17 cellular contexts compared by ENCODE assay signal in the genomic region with DNA sequence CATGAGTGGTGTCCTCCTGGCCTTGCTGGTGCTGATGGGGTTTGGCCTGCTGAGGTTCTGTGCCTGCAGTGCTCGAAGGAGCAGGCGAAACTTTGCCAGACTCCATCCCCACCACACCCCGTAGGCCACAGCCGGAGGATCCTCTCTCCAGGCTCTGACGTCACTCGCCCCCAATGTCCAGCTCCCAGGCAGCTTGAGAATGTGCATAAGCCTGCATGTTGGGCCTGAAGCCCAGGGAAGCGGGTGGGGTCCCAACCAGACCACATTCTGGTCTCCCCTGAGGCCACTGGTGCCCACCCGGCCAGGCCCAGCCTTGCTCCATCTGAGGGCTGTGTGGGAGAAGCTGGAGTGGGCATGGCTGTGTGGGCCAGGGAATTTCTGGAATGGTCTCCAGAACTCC.
DNase-seq lines count a peak whose midpoint lies in the region; ATAC-seq, FAIRE-seq and TF ChIP-seq lines count a peak whose summit lies in the region.
"Had no signal": no experiment of that assay in that cellular context is flagged by ENCODE, and none has a peak within 500 bp of the region (broad histone marks: within the 10 kb centered on the region; RNA-seq: fewer than 3 reads in every experiment).

No MANE protein-coding gene starts in this region.

- H3K27ac ChIP-seq in colonic mucosa (no peak overlapping the region), sigmoid colon (peak overlapping the region; percentile 39 to 82 (median 62))
- H3K27ac ChIP-seq: BLaER1 treated with 17β-estradiol and CSF1 and Interleukin-3, amounts not matched to agents 10 nM and 100 nM; gastrocnemius medialis; tibial nerve had no signal

- H3K4me3 ChIP-seq in H7 (ENCODE audit: insufficient read depth, low read depth, low read length) (no peak overlapping the region), colonic mucosa (no peak overlapping the region), sigmoid colon (no peak overlapping the region)
- H3K4me3 ChIP-seq: BLaER1 treated with 17β-estradiol and CSF1 and Interleukin-3, amounts not matched to agents 10 nM and 100 nM; gastrocnemius medialis; tibial nerve had no signal

- intact Hi-C loops in colonic mucosa (cut with DNase I) (no loop called here), left ventricle myocardium superior (cut with micrococcal nuclease) (no loop called here), sigmoid colon (cut with DNase I) (no loop called here)

- no peaks in the 10 kb centered on the region for H3K36me3 ChIP-seq in H7 (replicated peaks; ENCODE audit: control insufficient read depth, insufficient read depth, low read length)
- H3K36me3 ChIP-seq in colonic mucosa = no peaks in the 10 kb centered on the region
- no peaks in the 10 kb centered on the region for H3K36me3 ChIP-seq in sigmoid colon
- H3K36me3 ChIP-seq: BLaER1 treated with 17β-estradiol and CSF1 and Interleukin-3, amounts not matched to agents 10 nM and 100 nM; gastrocnemius medialis; tibial nerve had no signal

- H3K9ac ChIP-seq in colonic mucosa (ENCODE audit: low read depth in 2 of 2, low read length in 2 of 2) = peak overlapping the region in 1 of 2 donors; percentile 35
- H3K9ac ChIP-seq: BLaER1 treated with 17β-estradiol and CSF1 and Interleukin-3, amounts not matched to agents 10 nM and 100 nM had no signal

- TF ChIP-seq CTCF in colonic mucosa (IDR thresholded peaks at IDR 0.05) = no peak
- TF ChIP-seq CTCF in sigmoid colon (IDR thresholded peaks at IDR 0.05) = no peak

- H3K4me1 ChIP-seq in colonic mucosa (no peaks in the 10 kb centered on the region), sigmoid colon (peaks cover 0 to 39% (median 34%) of the 10 kb centered on the region in 4 donors)
- H3K4me1 ChIP-seq: BLaER1 treated with 17β-estradiol and CSF1 and Interleukin-3, amounts not matched to agents 10 nM and 100 nM had no signal

- FAIRE-seq in HTR-8/SVneo (lab: Jason Lieb, UNC) = no peak
- FAIRE-seq: colon, GM12891 had no signal

- H3K27me3 ChIP-seq in H7 (ENCODE audit: control insufficient read depth, insufficient read depth, low read length) = no peaks in the 10 kb centered on the region
- no peaks in the 10 kb centered on the region for H3K27me3 ChIP-seq in colonic mucosa
- no peaks in the 10 kb centered on the region for H3K27me3 ChIP-seq in sigmoid colon
- H3K27me3 ChIP-seq: BLaER1 treated with 17β-estradiol and CSF1 and Interleukin-3, amounts not matched to agents 10 nM and 100 nM; gastrocnemius medialis; tibial nerve had no signal

- TF ChIP-seq POLR2A in sigmoid colon (IDR thresholded peaks at IDR 0.05) = no peak

- DNase-seq in H7 (peak; percentile 22), colonic mucosa (peak; percentile 36), left ventricle myocardium superior (peak; percentile 73), sigmoid colon (peak; percentile 86), HTR-8/SVneo (ENCODE audit: insufficient read length, low spot score) (no peak), pons (ENCODE audit: low spot score) (no peak)
- DNase-seq: activated CD4-positive, alpha-beta T cell treated with anti-CD3 and anti-CD28 coated beads for 1 hour; gastrocnemius medialis; KG1; NCI-H1436; T-cell had no signal

- peak; percentile 66 for ATAC-seq in left ventricle myocardium superior
- ATAC-seq in HG02852 (IDR thresholded peaks at IDR 0.05; ENCODE audit: unreplicated experiment) = no peak
- no peak for ATAC-seq in GM21723 (IDR thresholded peaks at IDR 0.05; ENCODE audit: unreplicated experiment)
- ATAC-seq: gastrocnemius medialis, T-cell had no signal

- WGBS in sigmoid colon, 2 donors = 73 to 77% methylated on average over 8 of the region's 8 CpGs

- TF ChIP-seq EP300 in sigmoid colon (IDR thresholded peaks at IDR 0.05) = no peak

- H3K9me3 ChIP-seq in colonic mucosa (no peaks in the 10 kb centered on the region), sigmoid colon (no peaks in the 10 kb centered on the region)
- H3K9me3 ChIP-seq: gastrocnemius medialis, tibial nerve had no signal

Comparison
In these comparisons a context has a peak if more than half of its experiments do, and no peak if none do; other contexts are left out.
1. DNase-seq: peak in H7 (single experiment), colonic mucosa (single experiment), left ventricle myocardium superior (single experiment) and sigmoid colon (single experiment); none in HTR-8/SVneo (single experiment) and pons (single experiment).